13 cellular contexts compared by ENCODE assay signal in the genomic region with DNA sequence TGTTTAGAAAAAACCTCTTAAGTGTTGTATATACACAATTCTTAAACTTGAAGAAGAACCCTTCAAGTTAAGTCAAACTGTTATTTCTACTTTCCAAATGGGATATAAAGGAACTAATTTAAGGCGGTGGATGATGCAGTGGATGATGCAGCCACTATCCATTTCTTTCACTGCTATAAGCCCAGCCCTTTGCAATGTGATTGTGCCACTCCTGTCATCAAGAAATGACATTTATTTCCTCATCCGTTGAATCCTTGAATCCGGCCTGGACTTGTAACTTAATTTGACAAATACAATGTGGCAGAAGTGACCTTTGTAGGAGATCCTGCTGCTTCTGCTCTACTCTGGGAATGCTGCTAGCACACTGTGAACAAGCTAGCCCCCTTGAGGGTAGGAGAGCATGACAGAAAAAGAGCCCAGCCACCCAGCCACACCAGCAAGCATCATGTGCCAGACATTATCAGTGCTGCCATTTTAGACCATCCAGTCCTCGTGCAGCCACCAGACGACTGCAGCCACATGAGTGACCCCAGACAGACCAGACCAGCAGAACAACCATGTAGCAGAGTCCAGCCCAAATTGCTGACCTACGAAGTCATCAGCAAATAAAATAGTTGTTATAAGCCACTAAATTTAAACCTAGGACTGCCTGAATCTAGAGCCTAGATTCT. TPM values are rescaled to one million over a fixed set of nuclear protein-coding genes. Genes with fewer than 3 reads are reported as not detected.
A peak's percentile ranks its signal among the peaks of the same experiment; 100 is the strongest.
DNase-seq lines count a peak whose midpoint lies in the region; ATAC-seq and TF ChIP-seq lines count a peak whose summit lies in the region.
"Had no signal": no experiment of that assay in that cellular context is flagged by ENCODE, and none has a peak within 500 bp of the region (broad histone marks: within the 10 kb centered on the region; RNA-seq: fewer than 3 reads in every experiment).

No MANE protein-coding gene starts in this region.

- 66% methylated on average over 6 of the region's 6 CpGs for WGBS in right cardiac atrium

- H3K27ac ChIP-seq in RWPE2 (ENCODE audit: poor library complexity, severe bottlenecking), result peak overlapping the region; percentile 53
- H3K27ac ChIP-seq in right cardiac atrium (ENCODE audit: low read length), result peak overlapping the region; percentile 48
- H3K27ac ChIP-seq: neutrophil had no signal

- peak; percentile 75 for DNase-seq in ELF-1 (ENCODE audit: low read depth, low spot score)
- DNase-seq in RWPE2 (ENCODE audit: low spot score), result no peak
- no peak for DNase-seq in right cardiac atrium
- peak; percentile 54 for DNase-seq in retina
- DNase-seq in HUDEP-2 (lab: John Stamatoyannopoulos, UW; ENCODE audit: unreplicated experiment in 76 of 76), result no peak
- no peak for DNase-seq in head of caudate nucleus
- DNase-seq in cerebellum (ENCODE audit: low spot score), result no peak
- no peak for DNase-seq in activated CD8-positive, alpha-beta memory T cell treated with anti-CD3 and anti-CD28 coated beads for 24 hours
- DNase-seq: activated CD8-positive, alpha-beta T cell treated with anti-CD3 and anti-CD28 coated beads for 36 hours; activated naive CD4-positive, alpha-beta T cell treated with Interleukin-2 at 50 U/mL for 16 hours; GF-D8; T-helper 9 cell had no signal

- H3K9me3 ChIP-seq in RWPE2 (ENCODE audit: severe bottlenecking) (no peaks in the 10 kb centered on the region), right cardiac atrium (ENCODE audit: control insufficient read depth, low read length) (no peaks in the 10 kb centered on the region)
- H3K9me3 ChIP-seq: neutrophil had no signal

- TF ChIP-seq CTCF in RWPE2 (IDR thresholded peaks at IDR 0.05; ENCODE audit: poor library complexity, severe bottlenecking), result no peak

- H3K27me3 ChIP-seq in RWPE2 (ENCODE audit: insufficient read depth, poor library complexity, severe bottlenecking) (no peaks in the 10 kb centered on the region), right cardiac atrium (ENCODE audit: control insufficient read depth, insufficient read depth) (no peaks in the 10 kb centered on the region)
- H3K27me3 ChIP-seq: neutrophil had no signal

- peak; percentile 26; the same call in 2 of the 3 replicates for ATAC-seq in RWPE2 (ENCODE audit: low read depth)
- peak in 1 of 2 donors; percentile 28 for ATAC-seq in right cardiac atrium
- ATAC-seq: activated CD8-positive, alpha-beta T cell treated with anti-CD3 and anti-CD28 coated beads for 36 hours had no signal

- H3K4me3 ChIP-seq in RWPE2 (ENCODE audit: severe bottlenecking), result no peak overlapping the region
- H3K4me3 ChIP-seq in right cardiac atrium (ENCODE audit: low read length), result no peak overlapping the region

- peaks cover 6% of the 10 kb centered on the region; the same call in 1 of the 2 replicates for H3K36me3 ChIP-seq in RWPE2 (ENCODE audit: low read depth)
- H3K36me3 ChIP-seq: neutrophil had no signal

- H3K4me1 ChIP-seq in RWPE2 (ENCODE audit: insufficient read depth, poor library complexity, severe bottlenecking), result peaks cover 34% of the 10 kb centered on the region
- peaks cover 17% of the 10 kb centered on the region for H3K4me1 ChIP-seq in right cardiac atrium (ENCODE audit: control insufficient read depth, insufficient read depth, low read length)

- intact Hi-C loops in right cardiac atrium (cut with DNase I) (no loop called here), head of caudate nucleus (cut with DNase I) (no loop called here)

RNA-seq across cellular contexts. Expression of gene UACA, which starts 47.4 kb away (rescaled TPM):
- total RNA-seq in right cardiac atrium (10 to 100 TPM; 29.7 to 61.6 (median 48.5) TPM), cerebellum (43.5 TPM)
- polyA plus RNA-seq in right cardiac atrium, result 28.9 TPM

Comparison
In these comparisons a context has a peak if more than half of its experiments do, and no peak if none do; other contexts are left out.
1. DNase-seq: peak in ELF-1 (single experiment) and retina (single experiment); none in RWPE2 (single experiment), right cardiac atrium (0 of 3), HUDEP-2 (0 of 76), head of caudate nucleus (0 of 42), cerebellum (single experiment) and activated CD8-positive, alpha-beta memory T cell treated with anti-CD3 and anti-CD28 coated beads for 24 hours (single experiment).